In genomic region chr5:83084336-83084735, GRCh38 we compare ENCODE assay signal across 34 cellular contexts.
"Had no signal": no experiment of that assay in that cellular context is flagged by ENCODE, and none has a peak within 500 bp of the region (broad histone marks: within the 10 kb centered on the region; RNA-seq: fewer than 3 reads in every experiment).

No MANE protein-coding gene starts in this region.

- H3K36me3 ChIP-seq: esophagus squamous epithelium, gastroesophageal sphincter, heart right ventricle had no signal

- H3K27ac ChIP-seq: body of pancreas, epithelial cell of prostate, esophagus squamous epithelium, gastroesophageal sphincter, heart right ventricle, VCaP had no signal

- H3K4me3 ChIP-seq: body of pancreas, esophagus squamous epithelium, gastroesophageal sphincter, heart right ventricle had no signal

- H3K27me3 Mint-ChIP-seq: activated CD4-positive, alpha-beta memory T cell treated with anti-CD3 and anti-CD28 coated beads, Interleukin-2, amount 10 ng/mL, durations not matched to agents 7 days and 5 days; activated CD4-positive, alpha-beta T cell treated with anti-CD3 and anti-CD28 coated beads, Interleukin-2, amount 10 ng/mL, durations not matched to agents 7 days and 5 days; activated naive CD8-positive, alpha-beta T cell; activated T-cell treated with anti-CD3 and anti-CD28 coated beads, Interleukin-2, amount 50 U/mL, for 24 hours; activated T-helper 17 cell treated with anti-CD3 and anti-CD28 coated beads, Interleukin-2, amount 50 U/mL, for 72 hours; effector memory CD8-positive, alpha-beta T cell; T-helper 17 cell had no signal

- H3K27me3 ChIP-seq: body of pancreas, esophagus squamous epithelium, gastroesophageal sphincter, heart right ventricle had no signal

- H3K4me3 Mint-ChIP-seq: activated CD4-positive, alpha-beta memory T cell treated with anti-CD3 and anti-CD28 coated beads, Interleukin-2, amount 10 ng/mL, durations not matched to agents 7 days and 5 days; activated CD4-positive, alpha-beta T cell treated with anti-CD3 and anti-CD28 coated beads, Interleukin-2, amount 10 ng/mL, durations not matched to agents 7 days and 5 days; activated naive CD8-positive, alpha-beta T cell; activated T-cell treated with anti-CD3 and anti-CD28 coated beads, Interleukin-2, amount 50 U/mL, for 24 hours; activated T-helper 17 cell treated with anti-CD3 and anti-CD28 coated beads, Interleukin-2, amount 50 U/mL, for 72 hours; effector memory CD8-positive, alpha-beta T cell; T-helper 17 cell; WTC11 had no signal

- H3K9me3 ChIP-seq: body of pancreas, esophagus squamous epithelium, gastroesophageal sphincter, heart right ventricle had no signal

- H3K27ac Mint-ChIP-seq: activated CD4-positive, alpha-beta memory T cell treated with anti-CD3 and anti-CD28 coated beads, Interleukin-2, amount 10 ng/mL, durations not matched to agents 7 days and 5 days; activated CD4-positive, alpha-beta T cell treated with anti-CD3 and anti-CD28 coated beads, Interleukin-2, amount 10 ng/mL, durations not matched to agents 7 days and 5 days; activated naive CD8-positive, alpha-beta T cell; activated T-cell treated with anti-CD3 and anti-CD28 coated beads, Interleukin-2, amount 50 U/mL, for 24 hours; activated T-helper 17 cell treated with anti-CD3 and anti-CD28 coated beads, Interleukin-2, amount 50 U/mL, for 72 hours; effector memory CD8-positive, alpha-beta T cell; T-helper 17 cell; WTC11 had no signal

- FAIRE-seq: colon, endometrium, endothelial cell of umbilical vein had no signal

- H3K4me1 Mint-ChIP-seq: activated CD4-positive, alpha-beta memory T cell treated with anti-CD3 and anti-CD28 coated beads, Interleukin-2, amount 10 ng/mL, durations not matched to agents 7 days and 5 days; activated CD4-positive, alpha-beta T cell treated with anti-CD3 and anti-CD28 coated beads, Interleukin-2, amount 10 ng/mL, durations not matched to agents 7 days and 5 days; activated T-helper 17 cell treated with anti-CD3 and anti-CD28 coated beads, Interleukin-2, amount 50 U/mL, for 72 hours; T-helper 17 cell had no signal

- H3K9me3 Mint-ChIP-seq: activated CD4-positive, alpha-beta memory T cell treated with anti-CD3 and anti-CD28 coated beads, Interleukin-2, amount 10 ng/mL, durations not matched to agents 7 days and 5 days; activated CD4-positive, alpha-beta T cell treated with anti-CD3 and anti-CD28 coated beads, Interleukin-2, amount 10 ng/mL, durations not matched to agents 7 days and 5 days; activated T-helper 17 cell treated with anti-CD3 and anti-CD28 coated beads, Interleukin-2, amount 50 U/mL, for 72 hours; effector memory CD8-positive, alpha-beta T cell had no signal

- DNase-seq: activated CD4-positive, alpha-beta memory T cell treated with anti-CD3 and anti-CD28 coated beads, Interleukin-2, amount 10 ng/mL, durations not matched to agents 7 days and 5 days; activated CD4-positive, alpha-beta T cell treated with anti-CD3 and anti-CD28 coated beads for 1 hour; activated CD4-positive, alpha-beta T cell treated with anti-CD3 and anti-CD28 coated beads for 4 hours; activated CD4-positive, alpha-beta T cell treated with anti-CD3 and anti-CD28 coated beads, Interleukin-2, amount 10 ng/mL, durations not matched to agents 7 days and 5 days; activated CD4-positive, alpha-beta T cell treated with anti-CD3 and anti-CD28 coated beads, Interleukin-2, amount 50 U/mL, for 4 hours; activated CD8-positive, alpha-beta memory T cell treated with anti-CD3 and anti-CD28 coated beads, Interleukin-2, amount 50 U/mL, for 48 hours; activated effector memory CD4-positive, alpha-beta T cell treated with Interleukin-2 at 50 U/mL for 16 hours; activated gamma-delta T cell treated with Interleukin-2 at 50 U/mL for 16 hours; activated naive CD4-positive, alpha-beta T cell treated with anti-CD3 and anti-CD28 coated beads, Interleukin-2, amount 50 U/mL, for 16 hours; activated naive CD4-positive, alpha-beta T cell treated with Interleukin-2 at 50 U/mL for 16 hours; activated T-cell treated with anti-CD3 and anti-CD28 coated beads for 4 hours; activated T-cell treated with anti-CD3 and anti-CD28 coated beads, Interleukin-2, amount 50 U/mL, for 24 hours; amniotic stem cell; anterior cingulate cortex; caudate nucleus; cortex of kidney; dermis blood vessel endothelial cell; effector CD4-positive, alpha-beta T cell; effector memory CD8-positive, alpha-beta T cell; esophagus squamous epithelium; foreskin fibroblast; heart right ventricle; T-helper 1 cell; T-helper 17 cell had no signal

- H3K4me1 ChIP-seq: esophagus squamous epithelium, gastroesophageal sphincter, heart right ventricle had no signal

- ATAC-seq: activated T-helper 17 cell treated with anti-CD3 and anti-CD28 coated beads, Interleukin-2, amount 50 U/mL, for 72 hours; effector memory CD8-positive, alpha-beta T cell; gastroesophageal sphincter; heart right ventricle; T-helper 17 cell; WTC11 had no signal
